23 cellular contexts compared by ENCODE assay signal in genomic region chr22:46512683-46513082, GRCh38.
"Had no signal": no experiment of that assay in that cellular context is flagged by ENCODE, and none has a peak within 500 bp of the region (broad histone marks: within the 10 kb centered on the region; RNA-seq: fewer than 3 reads in every experiment).

No MANE protein-coding gene starts in this region.

- ATAC-seq: activated CD8-positive, alpha-beta memory T cell treated with anti-CD3 and anti-CD28 coated beads, Interleukin-2, amount 10 ng/mL, durations not matched to agents 7 days and 5 days; activated naive CD4-positive, alpha-beta T cell treated with anti-CD3 and anti-CD28 coated beads, Interleukin-2, amount 50 U/mL, for 72 hours; activated naive CD8-positive, alpha-beta T cell treated with anti-CD3 and anti-CD28 coated beads, Interleukin-2, amount 50 U/mL, for 24 hours; activated T-cell treated with anti-CD3 and anti-CD28 coated beads, Interleukin-2, amount 50 U/mL, for 4 hours; body of pancreas had no signal

- H3K36me3 ChIP-seq: ascending aorta, Peyer's patch had no signal

- H3K27ac Mint-ChIP-seq: activated CD4-positive, alpha-beta T cell treated with anti-CD3 and anti-CD28 coated beads, Interleukin-2, amount 10 ng/mL, durations not matched to agents 24 days and 14 days; activated CD8-positive, alpha-beta memory T cell treated with anti-CD3 and anti-CD28 coated beads, Interleukin-2, amount 10 ng/mL, durations not matched to agents 7 days and 5 days; activated naive CD4-positive, alpha-beta T cell treated with anti-CD3 and anti-CD28 coated beads, Interleukin-2, amount 50 U/mL, for 72 hours; activated naive CD8-positive, alpha-beta T cell treated with anti-CD3 and anti-CD28 coated beads, Interleukin-2, amount 50 U/mL, for 24 hours; T-helper 1 cell treated with Interleukin-12 subunit alpha and Interleukin-12 subunit beta and Interleukin-4 antibody, amounts not matched to agents 30 μg/mL and 1 μg/mL, for 36 hours had no signal

- H3K9me3 Mint-ChIP-seq: activated CD4-positive, alpha-beta T cell treated with anti-CD3 and anti-CD28 coated beads, Interleukin-2, amount 10 ng/mL, durations not matched to agents 24 days and 14 days; activated naive CD4-positive, alpha-beta T cell treated with anti-CD3 and anti-CD28 coated beads, Interleukin-2, amount 50 U/mL, for 72 hours; activated naive CD8-positive, alpha-beta T cell treated with anti-CD3 and anti-CD28 coated beads, Interleukin-2, amount 50 U/mL, for 24 hours; activated T-cell treated with anti-CD3 and anti-CD28 coated beads, Interleukin-2, amount 50 U/mL, for 4 hours; T-helper 1 cell treated with Interleukin-12 subunit alpha and Interleukin-12 subunit beta and Interleukin-4 antibody, amounts not matched to agents 30 μg/mL and 1 μg/mL, for 36 hours had no signal

- H3K4me2 ChIP-seq: KMS-11 had no signal

- H3K9ac ChIP-seq: KMS-11 had no signal

- H3K27ac ChIP-seq: ascending aorta, body of pancreas, KMS-11, Peyer's patch had no signal

- H3K27me3 ChIP-seq: ascending aorta, body of pancreas, Peyer's patch had no signal

- H3K9me3 ChIP-seq: ascending aorta, body of pancreas, Peyer's patch had no signal

- H3K4me1 ChIP-seq: ascending aorta, body of pancreas, Peyer's patch had no signal

- DNase-seq: activated CD4-positive, alpha-beta T cell treated with anti-CD3 and anti-CD28 coated beads for 1 hour; activated CD4-positive, alpha-beta T cell treated with anti-CD3 and anti-CD28 coated beads, Interleukin-2, amount 10 ng/mL, durations not matched to agents 24 days and 14 days; activated CD4-positive, alpha-beta T cell treated with anti-CD3 and anti-CD28 coated beads, Interleukin-2, amount 50 U/mL, for 48 hours; activated CD8-positive, alpha-beta memory T cell treated with anti-CD3 and anti-CD28 coated beads, Interleukin-2, amount 10 ng/mL, durations not matched to agents 7 days and 5 days; activated effector memory CD4-positive, alpha-beta T cell treated with anti-CD3 and anti-CD28 coated beads, Interleukin-2, amount 50 U/mL, for 16 hours; activated naive CD4-positive, alpha-beta T cell treated with Interleukin-2 at 50 U/mL for 16 hours; activated naive CD8-positive, alpha-beta T cell treated with anti-CD3 and anti-CD28 coated beads, Interleukin-2, amount 50 U/mL, for 24 hours; activated T-cell treated with anti-CD3 and anti-CD28 coated beads, Interleukin-2, amount 50 U/mL, for 4 hours; amniotic stem cell; body of pancreas; NCI-H1092; NCI-H1417; NCI-H1930; NCI-H2171 treated with DMSO at 0.1 percent for 48 hours; NCI-H226; NCI-H69; NK-92 treated with Interleukin-12 subunit alpha and Interleukin-12 subunit beta, amount 100 ng/mL, for 24 hours; Peyer's patch; SHP77 treated with DMSO at 0.1 percent for 48 hours had no signal

- H3K4me3 Mint-ChIP-seq: activated CD4-positive, alpha-beta T cell treated with anti-CD3 and anti-CD28 coated beads, Interleukin-2, amount 10 ng/mL, durations not matched to agents 24 days and 14 days; activated CD8-positive, alpha-beta memory T cell treated with anti-CD3 and anti-CD28 coated beads, Interleukin-2, amount 10 ng/mL, durations not matched to agents 7 days and 5 days; activated naive CD8-positive, alpha-beta T cell treated with anti-CD3 and anti-CD28 coated beads, Interleukin-2, amount 50 U/mL, for 24 hours; activated T-cell treated with anti-CD3 and anti-CD28 coated beads, Interleukin-2, amount 50 U/mL, for 4 hours; T-helper 1 cell treated with Interleukin-12 subunit alpha and Interleukin-12 subunit beta and Interleukin-4 antibody, amounts not matched to agents 30 μg/mL and 1 μg/mL, for 36 hours had no signal

- H3K4me1 Mint-ChIP-seq: activated CD4-positive, alpha-beta T cell treated with anti-CD3 and anti-CD28 coated beads, Interleukin-2, amount 10 ng/mL, durations not matched to agents 24 days and 14 days; activated CD8-positive, alpha-beta memory T cell treated with anti-CD3 and anti-CD28 coated beads, Interleukin-2, amount 10 ng/mL, durations not matched to agents 7 days and 5 days had no signal

- H3K4me3 ChIP-seq: ascending aorta, body of pancreas, Peyer's patch had no signal

- H3K27me3 Mint-ChIP-seq: activated CD8-positive, alpha-beta memory T cell treated with anti-CD3 and anti-CD28 coated beads, Interleukin-2, amount 10 ng/mL, durations not matched to agents 7 days and 5 days; activated naive CD8-positive, alpha-beta T cell treated with anti-CD3 and anti-CD28 coated beads, Interleukin-2, amount 50 U/mL, for 24 hours had no signal

- H3K36me3 Mint-ChIP-seq: activated CD8-positive, alpha-beta memory T cell treated with anti-CD3 and anti-CD28 coated beads, Interleukin-2, amount 10 ng/mL, durations not matched to agents 7 days and 5 days; activated naive CD4-positive, alpha-beta T cell treated with anti-CD3 and anti-CD28 coated beads, Interleukin-2, amount 50 U/mL, for 72 hours had no signal
